1 cellular context compared by ENCODE assay signal in the genomic region with DNA sequence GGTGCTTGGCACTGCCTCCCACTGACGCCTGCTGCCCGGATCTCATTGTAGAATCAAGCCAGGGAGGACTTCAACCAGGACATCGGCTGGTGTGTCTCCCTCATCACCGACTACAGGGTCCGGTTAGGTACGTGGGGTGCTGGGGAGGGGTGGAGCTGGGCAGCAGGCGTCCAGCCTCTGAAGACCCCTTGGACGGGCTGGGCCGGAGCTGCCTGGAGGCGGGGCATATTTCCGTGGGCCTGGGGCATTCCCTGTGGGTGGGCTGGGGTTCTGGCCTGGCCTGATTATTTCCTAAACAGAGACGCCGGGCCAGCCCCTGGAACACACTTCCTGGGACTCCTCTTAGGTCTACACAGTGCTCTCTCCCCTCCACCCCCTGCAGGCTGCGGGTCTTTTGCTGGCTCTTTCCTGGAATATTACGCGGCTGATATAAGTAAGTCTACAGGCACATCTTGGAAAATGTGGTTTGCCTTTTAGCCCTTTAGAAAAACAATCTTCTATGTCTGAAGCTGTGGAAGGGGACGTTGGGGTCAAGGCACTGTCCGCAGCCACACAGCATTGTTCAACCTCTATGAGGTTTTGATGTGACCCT.
TF ChIP-seq lines count a peak whose summit lies in the region.

No MANE protein-coding gene starts in this region.

TF ChIP-seq in HEK293, 187 proteins besides CTCF, POLR2A, EP300 and RAD21:
- TF ChIP-seq KLF10 (tag by site-specific recombination; IDR thresholded peaks at IDR 0.05) (no peak), ZNF114 (tag by site-specific recombination; IDR thresholded peaks at IDR 0.05) (no peak), ZNF146 (tag by site-specific recombination; IDR thresholded peaks at IDR 0.05) (peak; percentile 29; the same call in 1 of the 2 replicates)
TF ChIP-seq in HEK293: peak in this region for 1.
